24 cellular contexts compared by ENCODE assay signal in genomic region chr2:235856820-235857185, GRCh38.
"Had no signal": no experiment of that assay in that cellular context is flagged by ENCODE, and none has a peak within 500 bp of the region (broad histone marks: within the 10 kb centered on the region; RNA-seq: fewer than 3 reads in every experiment).

No MANE protein-coding gene starts in this region.

- H3K36me3 ChIP-seq: prostate gland, right atrium auricular region, sigmoid colon, thyroid gland, vagina had no signal

- H3K9me3 ChIP-seq: esophagus muscularis mucosa, mucosa of descending colon, prostate gland, right atrium auricular region, sigmoid colon, stomach, thyroid gland, vagina had no signal

- ATAC-seq: left colon; mucosa of descending colon; stimulated activated effector memory CD8-positive, alpha-beta T cell treated with anti-CD3 and anti-CD28 coated beads, Interleukin-12 subunit alpha, Interleukin-12 subunit beta, amount 100 ng/mL, for 72 hours had no signal

- H3K4me3 ChIP-seq: coronary artery, esophagus muscularis mucosa, mucosa of descending colon, prostate gland, right atrium auricular region, sigmoid colon, stomach, thyroid gland, vagina had no signal

- DNase-seq: dermis blood vessel endothelial cell; effector memory CD4-positive, alpha-beta T cell; glutamatergic neuron; hypothalamus; immature natural killer cell; kidney glomerular epithelial cell; left colon; mucosa of descending colon; naive B cell; sigmoid colon; stimulated activated CD4-positive, alpha-beta T cell treated with anti-CD3 and anti-CD28 coated beads, Interleukin-2, amount 100 ng/mL, for 24 hours; stimulated activated CD4-positive, alpha-beta T cell treated with anti-CD3 and anti-CD28 coated beads, Interleukin-4, amount 100 ng/mL, for 24 hours; stimulated activated naive CD4-positive, alpha-beta T cell treated with Interleukin-2 at 50 U/mL for 16 hours; stomach; thyroid gland; trophoblast cell had no signal

- H3K27ac ChIP-seq: coronary artery, esophagus muscularis mucosa, foreskin keratinocyte, parathyroid adenoma, prostate gland, right atrium auricular region, sigmoid colon, stomach, thyroid gland, vagina had no signal

- H3K27me3 ChIP-seq: esophagus muscularis mucosa, foreskin keratinocyte, right atrium auricular region, sigmoid colon, stomach, thyroid gland, vagina had no signal

- H3K4me1 ChIP-seq: parathyroid adenoma, prostate gland, sigmoid colon, stomach, thyroid gland, vagina had no signal
